In genomic region chr7:144027070-144027469, GRCh38 we compare ENCODE assay signal across 10 cellular contexts. TPM values are rescaled to one million over a fixed set of nuclear protein-coding genes. Genes with fewer than 3 reads are reported as not detected.
DNase-seq lines count a peak whose midpoint lies in the region; ATAC-seq and TF ChIP-seq lines count a peak whose summit lies in the region.
"Had no signal": no experiment of that assay in that cellular context is flagged by ENCODE, and none has a peak within 500 bp of the region (broad histone marks: within the 10 kb centered on the region; RNA-seq: fewer than 3 reads in every experiment).

No MANE protein-coding gene starts in this region.

- peaks cover 2% of the 10 kb centered on the region for H3K27me3 Mint-ChIP-seq in T-helper 2 cell treated with Interferon-gamma antibody and Interleukin-4, amounts not matched to agents 5 μg/mL and 100 μg/mL, for 36 hours (ENCODE audit: low read depth)

- WGBS in right cardiac atrium = 14% methylated on average over 3 of the region's 3 CpGs
- 4 to 13% (median 6%) methylated on average over 3 of the region's 3 CpGs for WGBS in adrenal gland, 4 donors

- H3K36me3 ChIP-seq in cardiac muscle cell = no peaks in the 10 kb centered on the region
- H3K36me3 ChIP-seq in adrenal gland (replicated peaks in 1 of 2) = no peaks in the 10 kb centered on the region
- H3K36me3 ChIP-seq in upper lobe of right lung = no peaks in the 10 kb centered on the region
- H3K36me3 ChIP-seq: left lung had no signal

- DNase-seq in cardiac muscle cell (ENCODE audit: low read depth in 1 of 2, low spot score in 1 of 2) (peak; percentile 31 to 73), right cardiac atrium (no peak), adrenal gland (no peak), iris pigment epithelial cell (ENCODE audit: low read depth) (peak; percentile 55), upper lobe of right lung (no peak), activated T-cell treated with anti-CD3 and anti-CD28 coated beads for 4 hours (no peak)
- DNase-seq in T-helper 2 cell treated with Interferon-gamma antibody and Interleukin-4, amounts not matched to agents 5 μg/mL and 100 μg/mL, for 36 hours (ENCODE audit: low spot score) = no peak
- DNase-seq: left lung had no signal

- H3K4me1 Mint-ChIP-seq in T-helper 2 cell treated with Interferon-gamma antibody and Interleukin-4, amounts not matched to agents 5 μg/mL and 100 μg/mL, for 36 hours (ENCODE audit: low read depth) = no peaks in the 10 kb centered on the region

- peaks cover 3% of the 10 kb centered on the region for H3K27me3 ChIP-seq in cardiac muscle cell
- H3K27me3 ChIP-seq in right cardiac atrium (ENCODE audit: control insufficient read depth, insufficient read depth) = no peaks in the 10 kb centered on the region
- H3K27me3 ChIP-seq in adrenal gland = no peaks in the 10 kb centered on the region
- no peaks in the 10 kb centered on the region for H3K27me3 ChIP-seq in upper lobe of right lung
- H3K27me3 ChIP-seq: left lung had no signal

- TF ChIP-seq POLR2A in adrenal gland (IDR thresholded peaks at IDR 0.05) = no peak

- no peaks in the 10 kb centered on the region for H3K9me3 Mint-ChIP-seq in T-helper 2 cell treated with Interferon-gamma antibody and Interleukin-4, amounts not matched to agents 5 μg/mL and 100 μg/mL, for 36 hours
- H3K9me3 Mint-ChIP-seq: stimulated activated naive CD8-positive, alpha-beta T cell treated with anti-CD3 and anti-CD28 coated beads, Interleukin-15, Interleukin-2, amounts not matched to agents 100 ng/mL and 50 ng/mL, for 24 hours had no signal

- no peaks in the 10 kb centered on the region for H3K9me3 ChIP-seq in cardiac muscle cell (ENCODE audit: low read depth)
- H3K9me3 ChIP-seq in right cardiac atrium (ENCODE audit: control insufficient read depth, low read length) = no peaks in the 10 kb centered on the region
- peaks cover 0 to 4% (median 0%) of the 10 kb centered on the region in 3 donors for H3K9me3 ChIP-seq in adrenal gland (replicated peaks in 1 of 3)
- no peaks in the 10 kb centered on the region for H3K9me3 ChIP-seq in upper lobe of right lung
- H3K9me3 ChIP-seq: left lung had no signal

- no peak overlapping the region for H3K27ac Mint-ChIP-seq in T-helper 2 cell treated with Interferon-gamma antibody and Interleukin-4, amounts not matched to agents 5 μg/mL and 100 μg/mL, for 36 hours

- H3K27ac ChIP-seq in cardiac muscle cell (no peak overlapping the region), right cardiac atrium (ENCODE audit: low read length) (no peak overlapping the region), adrenal gland (peak overlapping the region in 2 of 5 donors; percentile 3 to 43), upper lobe of right lung (no peak overlapping the region)
- H3K27ac ChIP-seq: left lung had no signal

- no peak overlapping the region for H3K4me3 Mint-ChIP-seq in T-helper 2 cell treated with Interferon-gamma antibody and Interleukin-4, amounts not matched to agents 5 μg/mL and 100 μg/mL, for 36 hours
- H3K4me3 Mint-ChIP-seq: stimulated activated naive CD8-positive, alpha-beta T cell treated with anti-CD3 and anti-CD28 coated beads, Interleukin-15, Interleukin-2, amounts not matched to agents 100 ng/mL and 50 ng/mL, for 24 hours had no signal

- H3K4me1 ChIP-seq in cardiac muscle cell (ENCODE audit: low read depth) (no peaks in the 10 kb centered on the region), right cardiac atrium (ENCODE audit: control insufficient read depth, insufficient read depth, low read length) (no peaks in the 10 kb centered on the region), adrenal gland (replicated peaks in 1 of 2) (peaks cover 0 to 6% of the 10 kb centered on the region in 2 donors), upper lobe of right lung (no peaks in the 10 kb centered on the region)
- H3K4me1 ChIP-seq: left lung had no signal

- peak; percentile 57 for TF ChIP-seq CTCF in cardiac muscle cell (IDR thresholded peaks at IDR 0.05; ENCODE audit: low read depth, low read length)
- peak; percentile 27 to 87 (median 70) for TF ChIP-seq CTCF in adrenal gland (IDR thresholded peaks at IDR 0.05)
- peak; percentile 33 for TF ChIP-seq CTCF in upper lobe of right lung (IDR thresholded peaks at IDR 0.05)

- intact Hi-C loops in right cardiac atrium (cut with DNase I) (no loop called here), adrenal gland (cut with DNase I) (no loop called here), upper lobe of right lung (cut with DNase I) (no loop called here)

- H3K4me3 ChIP-seq in cardiac muscle cell (no peak overlapping the region), right cardiac atrium (ENCODE audit: low read length) (no peak overlapping the region), adrenal gland (no peak overlapping the region), upper lobe of right lung (no peak overlapping the region)
- H3K4me3 ChIP-seq: left lung had no signal

- ATAC-seq in right cardiac atrium (no peak), upper lobe of right lung (no peak), esophagus mucosa (no peak)
- ATAC-seq: left lung had no signal

- H3K36me3 Mint-ChIP-seq in T-helper 2 cell treated with Interferon-gamma antibody and Interleukin-4, amounts not matched to agents 5 μg/mL and 100 μg/mL, for 36 hours (ENCODE audit: low read depth) = no peaks in the 10 kb centered on the region

RNA-seq across cellular contexts. Expression of gene OR2A5, which starts 21.7 kb away (rescaled TPM):
- not detected in 2 replicates for total RNA-seq in cardiac muscle cell
- not detected in 2 replicates for polyA plus RNA-seq in cardiac muscle cell
- total RNA-seq in right cardiac atrium = not detected
- polyA plus RNA-seq in right cardiac atrium = not detected
- under 1 TPM in 1 of 8 donors, not detected in 7; under 0.01 TPM for total RNA-seq in adrenal gland
- polyA plus RNA-seq in adrenal gland = not detected
- not detected for total RNA-seq in upper lobe of right lung
- not detected for total RNA-seq in esophagus mucosa
- total RNA-seq: left lung had no signal

RNA-seq across cellular contexts. Expression of gene OR6B1, which starts 26.9 kb away (rescaled TPM):
- not detected in 2 replicates for total RNA-seq in cardiac muscle cell
- polyA plus RNA-seq in cardiac muscle cell = not detected in 2 replicates
- not detected for total RNA-seq in right cardiac atrium
- not detected for polyA plus RNA-seq in right cardiac atrium
- total RNA-seq in adrenal gland = not detected
- under 1 TPM in 1 of 3 donors, not detected in 2; under 0.01 TPM for polyA plus RNA-seq in adrenal gland
- total RNA-seq in upper lobe of right lung = not detected
- not detected for total RNA-seq in esophagus mucosa
- total RNA-seq: left lung had no signal

RNA-seq across cellular contexts. Expression of gene OR2A25, which starts 42.5 kb away (rescaled TPM):
- total RNA-seq in cardiac muscle cell (not detected in 2 replicates), right cardiac atrium (not detected), adrenal gland (not detected), upper lobe of right lung (not detected), esophagus mucosa (not detected)
- polyA plus RNA-seq in cardiac muscle cell (not detected in 2 replicates), right cardiac atrium (not detected), adrenal gland (not detected)
- total RNA-seq: left lung had no signal

RNA-seq across cellular contexts. Expression of gene OR2A12, which starts 59.0 kb away (rescaled TPM):
- total RNA-seq in cardiac muscle cell (not detected in 2 replicates), right cardiac atrium (not detected), adrenal gland (not detected), upper lobe of right lung (not detected), esophagus mucosa (not detected)
- polyA plus RNA-seq in cardiac muscle cell (not detected in 2 replicates), right cardiac atrium (not detected), adrenal gland (not detected)
- total RNA-seq: left lung had no signal

Comparison
In these comparisons a context has a peak if more than half of its experiments do, and no peak if none do; other contexts are left out.
1. DNase-seq: peak in cardiac muscle cell (2 of 2) and iris pigment epithelial cell (single experiment); none in right cardiac atrium (0 of 3), adrenal gland (0 of 7), upper lobe of right lung (single experiment), T-helper 2 cell treated with Interferon-gamma antibody and Interleukin-4, amounts not matched to agents 5 μg/mL and 100 μg/mL, for 36 hours (single experiment) and activated T-cell treated with anti-CD3 and anti-CD28 coated beads for 4 hours (single experiment).
2. Peak in every context shown above with its lines, with median percentiles within 50 percentile points of each other: CTCF ChIP-seq.